8 cellular contexts compared by ENCODE assay signal in genomic region chr4:155796031-155796430, GRCh38. TPM values are rescaled to one million over a fixed set of nuclear protein-coding genes. Genes with fewer than 3 reads are reported as not detected.
DNase-seq lines count a peak whose midpoint lies in the region; ATAC-seq, FAIRE-seq and TF ChIP-seq lines count a peak whose summit lies in the region.

No MANE protein-coding gene starts in this region.

- TF ChIP-seq CTCF in AG09319 (IDR thresholded peaks at IDR 0.05; ENCODE audit: low read depth, low read length) (peak; percentile 24), brain microvascular endothelial cell (IDR thresholded peaks at IDR 0.05; ENCODE audit: low read depth, low read length, missing control alignments) (peak; percentile 75)

- H3K36me3 ChIP-seq in brain microvascular endothelial cell (replicated peaks) (no peaks in the 10 kb centered on the region), small intestine (ENCODE audit: control insufficient read depth in 2 of 2, insufficient read depth in 2 of 2, low read length in 2 of 2) (no peaks in the 10 kb centered on the region)

- in situ Hi-C loops in brain microvascular endothelial cell (cut with HindIII; ENCODE audit: low pct_ligation_motif_present, low sequenced_read_pairs), result no loop called here

- H3K27ac Mint-ChIP-seq in naive thymus-derived CD8-positive, alpha-beta T cell, result no peak overlapping the region
- H3K27ac Mint-ChIP-seq in activated CD8-positive, alpha-beta memory T cell treated with anti-CD3 and anti-CD28 coated beads, Interleukin-2, amount 10 ng/mL, durations not matched to agents 7 days and 5 days, result no peak overlapping the region

- peaks cover 0 to 4% (median 0%) of the 10 kb centered on the region in 5 donors for H3K27me3 Mint-ChIP-seq in naive thymus-derived CD8-positive, alpha-beta T cell
- peaks cover 4% of the 10 kb centered on the region for H3K27me3 Mint-ChIP-seq in activated CD8-positive, alpha-beta memory T cell treated with anti-CD3 and anti-CD28 coated beads, Interleukin-2, amount 10 ng/mL, durations not matched to agents 7 days and 5 days

- ATAC-seq in GM19043 (IDR thresholded peaks at IDR 0.05; ENCODE audit: low read depth, unreplicated experiment) (peak; percentile 85), HG03442 (IDR thresholded peaks at IDR 0.05; ENCODE audit: unreplicated experiment) (peak; percentile 89)
- no peak for ATAC-seq in naive thymus-derived CD8-positive, alpha-beta T cell
- ATAC-seq in activated CD8-positive, alpha-beta memory T cell treated with anti-CD3 and anti-CD28 coated beads, Interleukin-2, amount 10 ng/mL, durations not matched to agents 7 days and 5 days, result no peak

- POLR2A ChIA-PET in naive thymus-derived CD8-positive, alpha-beta T cell (lab: Charles Lee), result no interaction called here

- H3K27ac ChIP-seq in brain microvascular endothelial cell (no peak overlapping the region), small intestine (ENCODE audit: low read depth in 1 of 2, low read length in 1 of 2) (no peak overlapping the region)

- no peaks in the 10 kb centered on the region for H3K9me3 Mint-ChIP-seq in naive thymus-derived CD8-positive, alpha-beta T cell
- H3K9me3 Mint-ChIP-seq in activated CD8-positive, alpha-beta memory T cell treated with anti-CD3 and anti-CD28 coated beads, Interleukin-2, amount 10 ng/mL, durations not matched to agents 7 days and 5 days (ENCODE audit: low read depth), result no peaks in the 10 kb centered on the region

- DNase-seq in AG09319 (ENCODE audit: extremely low read depth, low read depth) (no peak), brain microvascular endothelial cell (peak; percentile 39), small intestine (peak; percentile 13), pons (ENCODE audit: low spot score) (no peak)
- no peak for DNase-seq in naive thymus-derived CD8-positive, alpha-beta T cell
- DNase-seq in activated CD8-positive, alpha-beta memory T cell treated with anti-CD3 and anti-CD28 coated beads, Interleukin-2, amount 10 ng/mL, durations not matched to agents 7 days and 5 days, result no peak

- H3K4me1 Mint-ChIP-seq in naive thymus-derived CD8-positive, alpha-beta T cell, result no peaks in the 10 kb centered on the region
- no peaks in the 10 kb centered on the region for H3K4me1 Mint-ChIP-seq in activated CD8-positive, alpha-beta memory T cell treated with anti-CD3 and anti-CD28 coated beads, Interleukin-2, amount 10 ng/mL, durations not matched to agents 7 days and 5 days

- no peaks in the 10 kb centered on the region for H3K9me3 ChIP-seq in small intestine (ENCODE audit: control insufficient read depth, low read depth)

- CTCF ChIA-PET in activated CD8-positive, alpha-beta memory T cell treated with anti-CD3 and anti-CD28 coated beads, Interleukin-2, amount 10 ng/mL, durations not matched to agents 7 days and 5 days (lab: Charles Lee), result no interaction called here

- no peak for FAIRE-seq in small intestine (lab: Jason Lieb, UNC)

- H3K27me3 ChIP-seq in brain microvascular endothelial cell (replicated peaks), result no peaks in the 10 kb centered on the region
- no peaks in the 10 kb centered on the region for H3K27me3 ChIP-seq in small intestine (ENCODE audit: control insufficient read depth in 2 of 2, insufficient read depth in 2 of 2, low read length in 2 of 2)

- no peak overlapping the region for H3K4me3 ChIP-seq in brain microvascular endothelial cell (ENCODE audit: low read depth, low read length)
- H3K4me3 ChIP-seq in small intestine (ENCODE audit: low read depth in 1 of 2, low read length in 2 of 2), result no peak overlapping the region

- 57 to 61% (median 59%) methylated on average over 3 of the region's 3 CpGs for WGBS in small intestine, 3 donors

- no peaks in the 10 kb centered on the region for H3K4me1 ChIP-seq in small intestine (ENCODE audit: control insufficient read depth in 2 of 2, insufficient read depth in 1 of 2, low read depth in 1 of 2, low read length in 1 of 2)

- no peak overlapping the region for H3K4me3 Mint-ChIP-seq in naive thymus-derived CD8-positive, alpha-beta T cell
- no peak overlapping the region for H3K4me3 Mint-ChIP-seq in activated CD8-positive, alpha-beta memory T cell treated with anti-CD3 and anti-CD28 coated beads, Interleukin-2, amount 10 ng/mL, durations not matched to agents 7 days and 5 days

- H3K36me3 Mint-ChIP-seq in naive thymus-derived CD8-positive, alpha-beta T cell, result no peaks in the 10 kb centered on the region
- H3K36me3 Mint-ChIP-seq in activated CD8-positive, alpha-beta memory T cell treated with anti-CD3 and anti-CD28 coated beads, Interleukin-2, amount 10 ng/mL, durations not matched to agents 7 days and 5 days, result no peaks in the 10 kb centered on the region

RNA-seq across cellular contexts. Expression of gene GUCY1B1, which starts 37.2 kb away (rescaled TPM):
- polyA plus RNA-seq in small intestine, result 1 to 10 TPM in 1 of 3 donors, under 1 TPM in 2; 0.67 to 8.1 (median 0.81) TPM
- not detected for total RNA-seq in naive thymus-derived CD8-positive, alpha-beta T cell
- not detected for polyA plus RNA-seq in naive thymus-derived CD8-positive, alpha-beta T cell
- total RNA-seq in activated CD8-positive, alpha-beta memory T cell treated with anti-CD3 and anti-CD28 coated beads, Interleukin-2, amount 10 ng/mL, durations not matched to agents 7 days and 5 days, result 1 to 10 TPM in 1 of 2 experiments, under 1 TPM in 1; 0.09 to 1.5 TPM

Comparison
In these comparisons a context has a peak if more than half of its experiments do, and no peak if none do; other contexts are left out.
1. DNase-seq: peak in brain microvascular endothelial cell (single experiment) and small intestine (single experiment); none in AG09319 (single experiment), naive thymus-derived CD8-positive, alpha-beta T cell (0 of 10), pons (single experiment) and activated CD8-positive, alpha-beta memory T cell treated with anti-CD3 and anti-CD28 coated beads, Interleukin-2, amount 10 ng/mL, durations not matched to agents 7 days and 5 days (single experiment).
2. ATAC-seq: peak in GM19043 (single experiment) and HG03442 (single experiment); none in naive thymus-derived CD8-positive, alpha-beta T cell (0 of 2) and activated CD8-positive, alpha-beta memory T cell treated with anti-CD3 and anti-CD28 coated beads, Interleukin-2, amount 10 ng/mL, durations not matched to agents 7 days and 5 days (single experiment).